1 cellular context compared by ENCODE assay signal in genomic region chr1:85202864-85203255, GRCh38.
TF ChIP-seq lines count a peak whose summit lies in the region.

No MANE protein-coding gene starts in this region.

TF ChIP-seq in GM23338, 12 proteins besides CTCF, POLR2A, EP300 and RAD21:
- no peak for TF ChIP-seq ZNF114 (CRISPR knock-in tag; IDR thresholded peaks at IDR 0.05)
- TF ChIP-seq EZH2phosphoT487 (IDR thresholded peaks at IDR 0.05; ENCODE audit: unreplicated experiment), result no peak
- no peak for TF ChIP-seq ZNF331 (CRISPR knock-in tag; IDR thresholded peaks at IDR 0.05; ENCODE audit: low read depth)
- no peak for TF ChIP-seq ZNF462 (CRISPR knock-in tag; IDR thresholded peaks at IDR 0.05)
- TF ChIP-seq ETS1 (IDR thresholded peaks at IDR 0.05), result no peak
- TF ChIP-seq REST (IDR thresholded peaks at IDR 0.05; ENCODE audit: unreplicated experiment), result no peak
